In genomic region chr5:146192571-146193043, GRCh38 we compare ENCODE assay signal across 2 cellular contexts.
A peak's percentile ranks its signal among the peaks of the same experiment; 100 is the strongest.
TF ChIP-seq lines count a peak whose summit lies in the region.

No MANE protein-coding gene starts in this region.

TF ChIP-seq in GM23338, 12 proteins besides CTCF, POLR2A, EP300 and RAD21:
- TF ChIP-seq CREB1 (CRISPR knock-in tag; IDR thresholded peaks at IDR 0.05; ENCODE audit: low read depth) (no peak), STAT1 (IDR thresholded peaks at IDR 0.05; ENCODE audit: unreplicated experiment) (no peak), JUNB (IDR thresholded peaks at IDR 0.05; ENCODE audit: unreplicated experiment) (no peak), EZH2phosphoT487 (IDR thresholded peaks at IDR 0.05; ENCODE audit: unreplicated experiment) (no peak), POLR2AphosphoS5 (IDR thresholded peaks at IDR 0.05; ENCODE audit: low read depth) (no peak), ETS1 (IDR thresholded peaks at IDR 0.05) (no peak), NANOG (IDR thresholded peaks at IDR 0.05; ENCODE audit: borderline replicate concordance) (no peak), ZNF114 (CRISPR knock-in tag; IDR thresholded peaks at IDR 0.05) (no peak), EZH2 (IDR thresholded peaks at IDR 0.05; ENCODE audit: low read depth, unreplicated experiment) (no peak), ZNF462 (CRISPR knock-in tag; IDR thresholded peaks at IDR 0.05) (no peak), ZNF331 (CRISPR knock-in tag; IDR thresholded peaks at IDR 0.05; ENCODE audit: low read depth) (no peak), REST (IDR thresholded peaks at IDR 0.05; ENCODE audit: unreplicated experiment) (no peak)

TF ChIP-seq in K562, 482 proteins besides CTCF, POLR2A, EP300 and RAD21 (continues in another document):
- TF ChIP-seq ZFX (CRISPR knock-in tag; IDR thresholded peaks at IDR 0.05) (no peak), ZNF282 (CRISPR knock-in tag; IDR thresholded peaks at IDR 0.05) (no peak), GTF2A2 (tag; IDR thresholded peaks at IDR 0.05) (no peak), IRF2 (CRISPR knock-in tag; IDR thresholded peaks at IDR 0.05) (no peak), PTRF (tag; IDR thresholded peaks at IDR 0.05) (0 out of 2 replicates have a peak, but pooled peaks have one; percentile 30), ZFP36 (IDR thresholded peaks at IDR 0.05; ENCODE audit: low read depth, low read length, partially characterized antibody) (no peak), SOX6 (IDR thresholded peaks at IDR 0.05) (0 out of 2 replicates have a peak, but pooled peaks have one; percentile 25), SIN3B (IDR thresholded peaks at IDR 0.05; ENCODE audit: low read depth) (no peak), CHD7 (IDR thresholded peaks at IDR 0.05; ENCODE audit: low read depth, low read length) (no peak), RREB1 (CRISPR knock-in tag; IDR thresholded peaks at IDR 0.05) (no peak), POLR2G (IDR thresholded peaks at IDR 0.05; ENCODE audit: low read depth, low read length) (no peak), ZNF384 (IDR thresholded peaks at IDR 0.05; ENCODE audit: low read depth, low read length) (0 out of 2 replicates have a peak, but pooled peaks have one; percentile 10), ZNF146 (CRISPR knock-in tag; IDR thresholded peaks at IDR 0.05; ENCODE audit: unreplicated experiment) (no peak), ZBED1 (IDR thresholded peaks at IDR 0.05) (no peak), JUN (IDR thresholded peaks at IDR 0.05; ENCODE audit: borderline replicate concordance, low read depth, low read length) (peak; percentile 56; the same call in 1 of the 2 replicates), JUN (CRISPR knock-in tag; IDR thresholded peaks at IDR 0.05; ENCODE audit: borderline replicate concordance) (no peak), RNF219 (CRISPR knock-in tag; IDR thresholded peaks at IDR 0.05) (no peak), BHLHE40 (IDR thresholded peaks at IDR 0.05; ENCODE audit: low read length) (no peak), EP400 (IDR thresholded peaks at IDR 0.05) (peak; percentile 65), CXXC5 (CRISPR knock-in tag; IDR thresholded peaks at IDR 0.05) (peak; percentile 26), ETV6 (IDR thresholded peaks at IDR 0.05; ENCODE audit: borderline replicate concordance in 1 of 2, low read depth in 2 of 2, low read length in 1 of 2) (no peak), ETV6 (CRISPR knock-in tag; IDR thresholded peaks at IDR 0.05; ENCODE audit: borderline replicate concordance) (no peak), TBP (optimal IDR thresholded peaks at IDR 0.05; ENCODE audit: low read depth, low read length) (no peak), MLX (CRISPR knock-in tag; conservative IDR thresholded peaks at IDR 0.05) (no peak), FOXJ2 (tag; IDR thresholded peaks at IDR 0.05) (no peak), ZNF778 (CRISPR knock-in tag; IDR thresholded peaks at IDR 0.05) (no peak), ZNF830 (CRISPR knock-in tag; IDR thresholded peaks at IDR 0.05) (no peak), MECOM (CRISPR knock-in tag; IDR thresholded peaks at IDR 0.05) (0 out of 2 replicates have a peak, but pooled peaks have one; percentile 8), ZFP1 (CRISPR knock-in tag; IDR thresholded peaks at IDR 0.05) (no peak), NR0B1 (IDR thresholded peaks at IDR 0.05; ENCODE audit: partially characterized antibody) (no peak), SLC30A9 (CRISPR knock-in tag; IDR thresholded peaks at IDR 0.05) (no peak), THRAP3 (IDR thresholded peaks at IDR 0.05; ENCODE audit: borderline replicate concordance) (no peak), ZNF212 (CRISPR knock-in tag; IDR thresholded peaks at IDR 0.05) (no peak), GTF2F1 (IDR thresholded peaks at IDR 0.05; ENCODE audit: low read depth, low read length) (no peak), MYNN (IDR thresholded peaks at IDR 0.05) (no peak), MYNN (CRISPR knock-in tag; IDR thresholded peaks at IDR 0.05) (no peak), CBFB (CRISPR knock-in tag; IDR thresholded peaks at IDR 0.05) (no peak), HLTF (IDR thresholded peaks at IDR 0.05) (no peak)
